ENCODE assay signal across 21 cellular contexts in the genomic region with DNA sequence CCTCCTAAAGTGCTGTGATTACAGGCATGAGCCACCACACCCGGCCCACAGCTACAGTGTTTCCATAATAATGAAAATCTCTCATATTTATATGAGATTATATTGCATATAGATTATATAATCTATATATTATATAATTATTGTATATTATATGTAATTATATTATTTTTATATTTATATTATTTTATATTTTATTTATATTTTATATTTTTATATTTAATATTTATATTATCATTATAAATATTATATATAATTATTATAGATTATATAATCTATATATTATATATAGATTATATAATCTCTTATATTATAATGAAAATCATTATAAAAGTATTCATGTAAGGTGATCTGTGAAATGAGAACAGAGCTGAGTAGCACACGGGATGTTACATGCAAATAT. TPM values are rescaled to one million over a fixed set of nuclear protein-coding genes. Genes with fewer than 3 reads are reported as not detected.
"Had no signal": no experiment of that assay in that cellular context is flagged by ENCODE, and none has a peak within 500 bp of the region (broad histone marks: within the 10 kb centered on the region; RNA-seq: fewer than 3 reads in every experiment).

No MANE protein-coding gene starts in this region.

- H3K27ac ChIP-seq: Peyer's patch had no signal

- ATAC-seq: T-helper 17 cell had no signal

- H3K9me3 Mint-ChIP-seq: activated CD4-positive, alpha-beta memory T cell treated with anti-CD3 and anti-CD28 coated beads for 36 hours; activated CD4-positive, alpha-beta T cell treated with anti-CD3 and anti-CD28 coated beads, Interleukin-2, amount 10 ng/mL, durations not matched to agents 7 days and 5 days; activated naive CD4-positive, alpha-beta T cell treated with anti-CD3 and anti-CD28 coated beads, Interleukin-2, amount 10 ng/mL, durations not matched to agents 7 days and 5 days; activated naive CD8-positive, alpha-beta T cell treated with anti-CD3 and anti-CD28 coated beads for 36 hours; activated T-cell treated with anti-CD3 and anti-CD28 coated beads, Interleukin-2, amount 50 U/mL, for 72 hours; activated T-helper 2 cell treated with anti-CD3 and anti-CD28 coated beads, Interferon-gamma antibody, Interleukin-2, Interleukin-4, amounts not matched to agents 10 μg/mL and 5 μg/mL and 100 μg/mL, durations not matched to agents 14 hours and 24 hours and 36 hours had no signal

- H3K4me3 Mint-ChIP-seq: activated CD4-positive, alpha-beta memory T cell treated with anti-CD3 and anti-CD28 coated beads for 36 hours; activated CD4-positive, alpha-beta T cell treated with anti-CD3 and anti-CD28 coated beads, Interleukin-2, amount 10 ng/mL, durations not matched to agents 7 days and 5 days; activated naive CD4-positive, alpha-beta T cell treated with anti-CD3 and anti-CD28 coated beads, Interleukin-2, amount 10 ng/mL, durations not matched to agents 7 days and 5 days; activated naive CD8-positive, alpha-beta T cell treated with anti-CD3 and anti-CD28 coated beads for 36 hours; activated T-cell treated with anti-CD3 and anti-CD28 coated beads, Interleukin-2, amount 50 U/mL, for 72 hours; T-helper 17 cell had no signal

- DNase-seq: activated CD4-positive, alpha-beta memory T cell treated with anti-CD3 and anti-CD28 coated beads for 36 hours; activated CD4-positive, alpha-beta T cell treated with anti-CD3 and anti-CD28 coated beads, Interleukin-2, amount 10 ng/mL, durations not matched to agents 7 days and 5 days; activated CD4-positive, CD25-positive, alpha-beta regulatory T cell; activated gamma-delta T cell treated with Interleukin-2 at 50 U/mL for 16 hours; activated naive CD4-positive, alpha-beta T cell treated with anti-CD3 and anti-CD28 coated beads, Interleukin-2, amount 10 ng/mL, durations not matched to agents 7 days and 5 days; activated naive CD8-positive, alpha-beta T cell treated with anti-CD3 and anti-CD28 coated beads for 36 hours; activated T-cell treated with anti-CD3 and anti-CD28 coated beads for 4 hours; activated T-cell treated with anti-CD3 and anti-CD28 coated beads, Interleukin-2, amount 50 U/mL, for 72 hours; cerebellar nuclear complex; Kasumi-1; NCI-H1048; NCI-H146; NCI-H187 treated with DMSO at 0.1 percent for 48 hours; NCI-H2081 treated with DMSO at 0.1 percent for 48 hours; NCI-H446; NCI-H524; Peyer's patch; SHP77 treated with DMSO at 0.1 percent for 48 hours; T-helper 17 cell; T-helper 9 cell had no signal

- H3K36me3 Mint-ChIP-seq: activated CD4-positive, alpha-beta memory T cell treated with anti-CD3 and anti-CD28 coated beads for 36 hours; activated naive CD4-positive, alpha-beta T cell treated with anti-CD3 and anti-CD28 coated beads, Interleukin-2, amount 10 ng/mL, durations not matched to agents 7 days and 5 days; activated naive CD8-positive, alpha-beta T cell treated with anti-CD3 and anti-CD28 coated beads for 36 hours had no signal

- H3K4me1 Mint-ChIP-seq: activated CD4-positive, alpha-beta T cell treated with anti-CD3 and anti-CD28 coated beads, Interleukin-2, amount 10 ng/mL, durations not matched to agents 7 days and 5 days; activated naive CD4-positive, alpha-beta T cell treated with anti-CD3 and anti-CD28 coated beads, Interleukin-2, amount 10 ng/mL, durations not matched to agents 7 days and 5 days; activated naive CD8-positive, alpha-beta T cell treated with anti-CD3 and anti-CD28 coated beads for 36 hours; T-helper 17 cell had no signal

- H3K36me3 ChIP-seq: Peyer's patch had no signal

- H3K27ac Mint-ChIP-seq: activated CD4-positive, alpha-beta memory T cell treated with anti-CD3 and anti-CD28 coated beads for 36 hours; activated CD4-positive, alpha-beta T cell treated with anti-CD3 and anti-CD28 coated beads, Interleukin-2, amount 10 ng/mL, durations not matched to agents 7 days and 5 days; activated naive CD4-positive, alpha-beta T cell treated with anti-CD3 and anti-CD28 coated beads, Interleukin-2, amount 10 ng/mL, durations not matched to agents 7 days and 5 days; activated naive CD8-positive, alpha-beta T cell treated with anti-CD3 and anti-CD28 coated beads for 36 hours; activated T-helper 2 cell treated with anti-CD3 and anti-CD28 coated beads, Interferon-gamma antibody, Interleukin-2, Interleukin-4, amounts not matched to agents 10 μg/mL and 5 μg/mL and 100 μg/mL, durations not matched to agents 14 hours and 24 hours and 36 hours; T-helper 17 cell had no signal

- H3K9me3 ChIP-seq: Peyer's patch had no signal

- H3K4me3 ChIP-seq: Peyer's patch had no signal

- H3K4me1 ChIP-seq: Peyer's patch had no signal

- H3K27me3 ChIP-seq: Peyer's patch had no signal

RNA-seq across cellular contexts. Expression of gene ANKRD18B, which starts 11.5 kb away (rescaled TPM):
- total RNA-seq: Peyer's patch had no signal
